Comparison of ENCODE assay signal across 8 cellular contexts in genomic region chr2:205660521-205661124, GRCh38. TPM values are rescaled to one million over a fixed set of nuclear protein-coding genes. Genes with fewer than 3 reads are reported as not detected.
DNase-seq lines count a peak whose midpoint lies in the region; ATAC-seq and TF ChIP-seq lines count a peak whose summit lies in the region.

No MANE protein-coding gene starts in this region.

- H3K27ac ChIP-seq in left lung = peak overlapping the region in 1 of 2 donors; percentile 26

- H3K36me3 ChIP-seq in left lung = no peaks in the 10 kb centered on the region

- no peak overlapping the region for H3K4me3 ChIP-seq in left lung

- no peaks in the 10 kb centered on the region for H3K36me3 Mint-ChIP-seq in natural killer cell treated with Interleukin-12 subunit alpha and Interleukin-12 subunit beta and Interleukin-15 and Interleukin-18, amount 100 ng/mL, for 72 hours

- intact Hi-C loops in left lung (cut with DNase I) = no loop called here

- H3K4me3 Mint-ChIP-seq in natural killer cell treated with Interleukin-12 subunit alpha and Interleukin-12 subunit beta and Interleukin-15 and Interleukin-18, amount 100 ng/mL, for 72 hours = no peak overlapping the region

- no peaks in the 10 kb centered on the region for H3K27me3 ChIP-seq in left lung

- no peaks in the 10 kb centered on the region for H3K9me3 Mint-ChIP-seq in natural killer cell treated with Interleukin-12 subunit alpha and Interleukin-12 subunit beta and Interleukin-15 and Interleukin-18, amount 100 ng/mL, for 72 hours

- no peak overlapping the region for H3K27ac Mint-ChIP-seq in natural killer cell treated with Interleukin-12 subunit alpha and Interleukin-12 subunit beta and Interleukin-15 and Interleukin-18, amount 100 ng/mL, for 72 hours

- peaks cover 10 to 12% of the 10 kb centered on the region in 2 donors for H3K4me1 Mint-ChIP-seq in natural killer cell treated with Interleukin-12 subunit alpha and Interleukin-12 subunit beta and Interleukin-15 and Interleukin-18, amount 100 ng/mL, for 72 hours (ENCODE audit: low read depth in 2 of 2)

- ATAC-seq in HG03196 (IDR thresholded peaks at IDR 0.05; ENCODE audit: unreplicated experiment) = peak; percentile 79
- peak; percentile 66 for ATAC-seq in left lung
- no peak for ATAC-seq in natural killer cell treated with Interleukin-12 subunit alpha and Interleukin-12 subunit beta and Interleukin-15 and Interleukin-18, amount 100 ng/mL, for 72 hours

- no peak for TF ChIP-seq CTCF in left lung (IDR thresholded peaks at IDR 0.05)

- H3K27me3 Mint-ChIP-seq in natural killer cell treated with Interleukin-12 subunit alpha and Interleukin-12 subunit beta and Interleukin-15 and Interleukin-18, amount 100 ng/mL, for 72 hours = peaks cover 4 to 12% of the 10 kb centered on the region in 2 donors

- H3K9me3 ChIP-seq in left lung = no peaks in the 10 kb centered on the region

- H3K4me1 ChIP-seq in left lung = peaks cover 0 to 4% of the 10 kb centered on the region in 2 donors

- DNase-seq in NCI-H2171 treated with DMSO at 0.1 percent for 48 hours (lab: John Stamatoyannopoulos, UW) (peak; percentile 46), NCI-H2171 (lab: John Stamatoyannopoulos, UW) (no peak), left lung (no peak), iPS-NIHi11 (ENCODE audit: low spot score) (no peak), HK-2 (ENCODE audit: unreplicated experiment) (no peak)
- DNase-seq in activated T-cell treated with anti-CD3 and anti-CD28 coated beads, Interleukin-2, amount 50 U/mL, for 48 hours = peak; percentile 49 to 62
- DNase-seq in natural killer cell treated with Interleukin-12 subunit alpha and Interleukin-12 subunit beta and Interleukin-15 and Interleukin-18, amount 100 ng/mL, for 72 hours (ENCODE audit: low spot score) = no peak

RNA-seq across cellular contexts. Expression of gene NRP2, which starts 21.7 kb away (rescaled TPM):
- 100 to 1,000 TPM in 1 of 2 donors, 10 to 100 TPM in 1; 75.7 to 122 TPM for total RNA-seq in left lung
- 1 to 10 TPM; 1.5 to 2.6 TPM for total RNA-seq in natural killer cell treated with Interleukin-12 subunit alpha and Interleukin-12 subunit beta and Interleukin-15 and Interleukin-18, amount 100 ng/mL, for 72 hours

Comparison
In these comparisons a context has a peak if more than half of its experiments do, and no peak if none do; other contexts are left out.
1. DNase-seq: peak in NCI-H2171 treated with DMSO at 0.1 percent for 48 hours (single experiment) and activated T-cell treated with anti-CD3 and anti-CD28 coated beads, Interleukin-2, amount 50 U/mL, for 48 hours (2 of 2); none in NCI-H2171 (single experiment), left lung (0 of 2), natural killer cell treated with Interleukin-12 subunit alpha and Interleukin-12 subunit beta and Interleukin-15 and Interleukin-18, amount 100 ng/mL, for 72 hours (single experiment), iPS-NIHi11 (single experiment) and HK-2 (single experiment).
2. ATAC-seq: peak in HG03196 (single experiment) and left lung (single experiment); none in natural killer cell treated with Interleukin-12 subunit alpha and Interleukin-12 subunit beta and Interleukin-15 and Interleukin-18, amount 100 ng/mL, for 72 hours (0 of 2).
3. RNA of gene NRP2, which starts 21.7 kb away (total RNA-seq): 75.7 to 122 TPM in left lung; 1.5 to 2.6 TPM in natural killer cell treated with Interleukin-12 subunit alpha and Interleukin-12 subunit beta and Interleukin-15 and Interleukin-18, amount 100 ng/mL, for 72 hours; every median in the first group is over 10 times any median in the second.